Comparison of ENCODE assay signal across 16 cellular contexts in the genomic region with DNA sequence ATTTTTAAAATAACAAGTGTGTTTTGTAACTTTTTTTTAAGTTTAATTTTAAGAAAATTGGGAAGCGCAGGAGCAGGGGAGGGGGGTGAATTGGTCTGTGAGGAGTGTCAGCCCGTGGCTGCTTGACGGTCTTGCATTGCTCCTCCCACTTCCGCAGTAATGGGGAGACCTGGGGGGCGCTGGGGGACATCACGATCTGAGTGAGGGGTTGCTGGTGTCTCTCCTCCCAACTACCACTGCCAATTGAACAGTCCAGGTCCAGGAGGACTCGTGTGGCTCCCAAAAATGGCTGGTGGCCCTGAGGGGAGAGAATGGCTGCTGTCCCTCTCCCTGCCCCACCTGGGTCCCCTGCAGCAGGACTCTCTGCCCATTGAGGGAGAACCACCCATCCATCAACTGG.
"Had no signal": no experiment of that assay in that cellular context is flagged by ENCODE, and none has a peak within 500 bp of the region (broad histone marks: within the 10 kb centered on the region; RNA-seq: fewer than 3 reads in every experiment).

No MANE protein-coding gene starts in this region.

- H3K9me3 Mint-ChIP-seq: memory B cell, mesothelial cell of epicardium, nephron had no signal

- H3K79me2 ChIP-seq: parathyroid adenoma had no signal

- H3K36me3 ChIP-seq: esophagus squamous epithelium, gastroesophageal sphincter, lower lobe of right lung, prostate gland, sigmoid colon had no signal

- ATAC-seq: gastroesophageal sphincter had no signal

- H3K4me3 ChIP-seq: esophagus squamous epithelium, gastroesophageal sphincter, lower lobe of right lung, prostate gland, sigmoid colon, skin epidermis had no signal

- H3K4me1 ChIP-seq: gastroesophageal sphincter, lower lobe of right lung, parathyroid adenoma, prostate gland, sigmoid colon had no signal

- H3K9ac ChIP-seq: parathyroid adenoma had no signal

- H3K27ac ChIP-seq: esophagus squamous epithelium, gastroesophageal sphincter, lower lobe of right lung, parathyroid adenoma, prostate gland, sigmoid colon, skin epidermis had no signal

- H2AFZ ChIP-seq: parathyroid adenoma had no signal

- H3K27me3 ChIP-seq: esophagus squamous epithelium, gastroesophageal sphincter, sigmoid colon had no signal

- H3K4me3 Mint-ChIP-seq: memory B cell, mesothelial cell of epicardium, nephron had no signal

- DNase-seq: dermis blood vessel endothelial cell; esophagus squamous epithelium; foreskin fibroblast; glutamatergic neuron; sigmoid colon; stimulated activated CD4-positive, alpha-beta T cell treated with anti-CD3 and anti-CD28 coated beads, Interleukin-12 subunit alpha, Interleukin-12 subunit beta, amount 100 ng/mL, for 4 hours; stimulated activated CD4-positive, alpha-beta T cell treated with anti-CD3 and anti-CD28 coated beads, Interleukin-2, amount 100 ng/mL, for 48 hours; stimulated activated naive CD4-positive, alpha-beta T cell treated with Interleukin-2 at 50 U/mL for 16 hours had no signal

- H3K4me1 Mint-ChIP-seq: memory B cell had no signal

- H3K9me3 ChIP-seq: esophagus squamous epithelium, gastroesophageal sphincter, lower lobe of right lung, prostate gland, sigmoid colon had no signal

- H3K36me3 Mint-ChIP-seq: memory B cell, mesothelial cell of epicardium had no signal

- H3K27ac Mint-ChIP-seq: memory B cell had no signal
